Comparison of ENCODE assay signal across 8 cellular contexts in genomic region chr11:117232022-117232878, GRCh38. TPM values are rescaled to one million over a fixed set of nuclear protein-coding genes. Genes with fewer than 3 reads are reported as not detected.
DNase-seq lines count a peak whose midpoint lies in the region; ATAC-seq, FAIRE-seq and TF ChIP-seq lines count a peak whose summit lies in the region.

TSS of gene PCSK7 (minus strand) at chr11:117232073. CDS start at chr11:117229844, 2,229 bp downstream.
TSS of gene RNF214 (plus strand) at chr11:117232671. CDS start at chr11:117234273, 1,602 bp downstream.

- TF ChIP-seq CTCF in GM10248 (IDR thresholded peaks at IDR 0.05; ENCODE audit: control extremely low read depth, extremely low read depth, low read depth, missing control alignments) (peak; percentile 85), HEK293 (tag by site-specific recombination; IDR thresholded peaks at IDR 0.05) (peak; percentile 65; the same call in 1 of the 2 replicates), left ventricle myocardium inferior (IDR thresholded peaks at IDR 0.05; ENCODE audit: borderline replicate concordance) (peak; percentile 94), psoas muscle (IDR thresholded peaks at IDR 0.05) (peak; percentile 97)

- no peaks in the 10 kb centered on the region for H3K27me3 ChIP-seq in left ventricle myocardium inferior (ENCODE audit: low read depth)
- no peaks in the 10 kb centered on the region for H3K27me3 ChIP-seq in psoas muscle (ENCODE audit: insufficient read depth in 3 of 3, low read length in 2 of 3)

- DNase-seq in GM10248 (ENCODE audit: extremely low spot score) = peak; percentile 98
- peak; percentile 88 for DNase-seq in NAMALWA (ENCODE audit: low spot score)
- DNase-seq in amniotic stem cell (lab: John Stamatoyannopoulos, UW) = peak; percentile 43
- peak; percentile 83 for DNase-seq in left ventricle myocardium inferior
- DNase-seq in psoas muscle = peak; percentile 83 to 91
- DNase-seq in urothelium cell line (ENCODE audit: low spot score) = peak; percentile 93

- H3K36me3 ChIP-seq in HEK293 (ENCODE audit: control insufficient read depth in 2 of 2, insufficient read depth in 1 of 2, low read length in 2 of 2) = peaks cover 0 to 44% of the 10 kb centered on the region in 2 experiments; a peak in 2 of 3 replicates
- H3K36me3 ChIP-seq in left ventricle myocardium inferior = peaks cover 30% of the 10 kb centered on the region
- peaks cover 0 to 56% of the 10 kb centered on the region in 2 donors for H3K36me3 ChIP-seq in psoas muscle (ENCODE audit: insufficient read depth in 1 of 2, low read depth in 1 of 2)

- ATAC-seq in psoas muscle = peak; percentile 90 to 93 (median 91)

- POLR2A ChIA-PET in GM10248 (lab: Yijun Ruan, JAX) = no interaction called here
- POLR2A ChIA-PET in HEK293 (lab: Yijun Ruan, JAX) = interaction anchor here (0.9 to 2.6 kb wide), 5 partner anchors 10 to 87 kb away, joined by 3 to 11 read pairs (median 4); partner anchors contain the start of genes BACE1 and PAFAH1B2

- intact Hi-C loops in T-helper 1 cell treated with Interleukin-12 subunit alpha and Interleukin-12 subunit beta and Interleukin-4 antibody, amounts not matched to agents 30 ng/mL and 1 ng/mL, for 36 hours (cut with micrococcal nuclease) = loop anchor here (1.0 to 5.0 kb wide), 4 partner anchors 459 to 1340 kb away; partner anchors contain the start of gene ARCN1
- intact Hi-C loops in left ventricle myocardium inferior (cut with micrococcal nuclease) (no loop called here), psoas muscle (cut with DNase I) (loop anchor here in 1 of 2 donors (2.0 to 5.0 kb wide), 3 partner anchors 355 to 460 kb away; partner anchors contain the start of genes BUD13 and ZPR1)

- H3K27ac ChIP-seq in HEK293 (ENCODE audit: extremely low read depth, low read depth, low read length) (peak within 1 kb of the TSS; percentile 74), left ventricle myocardium inferior (replicated peaks) (peak within 1 kb of the TSS; percentile 99), psoas muscle (peak within 1 kb of the TSS; percentile 99)

- CTCF ChIA-PET in GM10248 (lab: Yijun Ruan, JAX) (interaction anchor here (0.8 to 9.2 kb wide), 14 partner anchors 8 to 442 kb away, joined by 3 to 118 read pairs (median 4); partner anchors contain the start of genes APOA5, PAFAH1B2 and SIDT2), HEK293 (lab: Yijun Ruan, JAX) (interaction anchor here (0.5 to 8.1 kb wide), 12 partner anchors 10 to 575 kb away, joined by 3 to 71 read pairs (median 4); partner anchors contain the start of gene SIDT2)

- no peaks in the 10 kb centered on the region for H3K9me3 ChIP-seq in HEK293 (ENCODE audit: control insufficient read depth, insufficient read depth, low read depth, low read length)
- H3K9me3 ChIP-seq in left ventricle myocardium inferior (replicated peaks) = no peaks in the 10 kb centered on the region
- no peaks in the 10 kb centered on the region for H3K9me3 ChIP-seq in psoas muscle

- FAIRE-seq in urothelium cell line (lab: Jason Lieb, UNC) = no peak

- WGBS in psoas muscle, 3 donors = 0 to 1% (median 0%) methylated on average over 55 to 88 of the region's 104 CpGs

- H3K4me1 ChIP-seq in HEK293 (ENCODE audit: control insufficient read depth, insufficient read depth, low read length) (no peaks in the 10 kb centered on the region), left ventricle myocardium inferior (peaks cover 48% of the 10 kb centered on the region), psoas muscle (peaks cover 29% of the 10 kb centered on the region)

- peak within 1 kb of the TSS; percentile 88 for H3K4me3 ChIP-seq in HEK293 (ENCODE audit: low read depth, low read length)
- H3K4me3 ChIP-seq in left ventricle myocardium inferior = peak within 1 kb of the TSS; percentile 99
- peak within 1 kb of the TSS; percentile 98 for H3K4me3 ChIP-seq in psoas muscle

TF ChIP-seq in HEK293, 187 proteins besides CTCF, POLR2A, EP300 and RAD21 (continues in another document):
- TF ChIP-seq BCL6B (tag by site-specific recombination; IDR thresholded peaks at IDR 0.05) (no peak), PATZ1 (tag by site-specific recombination; IDR thresholded peaks at IDR 0.05) (no peak; the same call in 1 of the 2 replicates), ZBTB49 (tag by site-specific recombination; IDR thresholded peaks at IDR 0.05; ENCODE audit: low read depth) (no peak), ZNF266 (tag by site-specific recombination; IDR thresholded peaks at IDR 0.05; ENCODE audit: low read depth) (no peak), GFI1B (tag by site-specific recombination; IDR thresholded peaks at IDR 0.05) (no peak), ZBTB10 (tag by site-specific recombination; IDR thresholded peaks at IDR 0.05) (no peak), ZNF311 (tag by site-specific recombination; IDR thresholded peaks at IDR 0.05; ENCODE audit: borderline replicate concordance) (no peak), GLI2 (tag by site-specific recombination; IDR thresholded peaks at IDR 0.05; ENCODE audit: borderline replicate concordance, low read depth) (no peak), ZNF391 (tag by site-specific recombination; IDR thresholded peaks at IDR 0.05; ENCODE audit: borderline replicate concordance, low read depth) (no peak), ZNF621 (tag by site-specific recombination; IDR thresholded peaks at IDR 0.05) (no peak)

RNA-seq across cellular contexts. Expression of gene PCSK7, which starts in this region (rescaled TPM):
- total RNA-seq in T-helper 1 cell treated with Interleukin-12 subunit alpha and Interleukin-12 subunit beta and Interleukin-4 antibody, amounts not matched to agents 30 ng/mL and 1 ng/mL, for 36 hours = 180 and 187 TPM in 2 replicates
- 24.0 TPM for total RNA-seq in left ventricle myocardium inferior
- 10 to 100 TPM; 15.8 to 23.6 (median 20.8) TPM for total RNA-seq in psoas muscle
- 10 to 100 TPM in 2 of 3 donors, 1 to 10 TPM in 1; 9.9 to 17.5 (median 13.4) TPM for polyA plus RNA-seq in psoas muscle

RNA-seq across cellular contexts. Expression of gene RNF214, which starts in this region (rescaled TPM):
- total RNA-seq in T-helper 1 cell treated with Interleukin-12 subunit alpha and Interleukin-12 subunit beta and Interleukin-4 antibody, amounts not matched to agents 30 ng/mL and 1 ng/mL, for 36 hours = 17.2 and 22.6 TPM in 2 replicates
- 21.1 TPM for total RNA-seq in left ventricle myocardium inferior
- 10 to 100 TPM; 31.0 to 39.4 (median 34.7) TPM for total RNA-seq in psoas muscle
- 10 to 100 TPM; 12.4 to 19.7 (median 16.8) TPM for polyA plus RNA-seq in psoas muscle

Comparison
In these comparisons a context has a peak if more than half of its experiments do, and no peak if none do; other contexts are left out.
1. Peak in every context shown above with its lines: DNase-seq, ATAC-seq, H3K4me3 ChIP-seq and H3K27ac ChIP-seq.
2. DNase-seq: peak in every context shown above with its lines; median percentile 98 in GM10248; 93 in urothelium cell line; 88 in NAMALWA; 87 in psoas muscle; 83 in left ventricle myocardium inferior; 43 in amniotic stem cell.